ENCODE assay signal across 6 cellular contexts in the genomic region with DNA sequence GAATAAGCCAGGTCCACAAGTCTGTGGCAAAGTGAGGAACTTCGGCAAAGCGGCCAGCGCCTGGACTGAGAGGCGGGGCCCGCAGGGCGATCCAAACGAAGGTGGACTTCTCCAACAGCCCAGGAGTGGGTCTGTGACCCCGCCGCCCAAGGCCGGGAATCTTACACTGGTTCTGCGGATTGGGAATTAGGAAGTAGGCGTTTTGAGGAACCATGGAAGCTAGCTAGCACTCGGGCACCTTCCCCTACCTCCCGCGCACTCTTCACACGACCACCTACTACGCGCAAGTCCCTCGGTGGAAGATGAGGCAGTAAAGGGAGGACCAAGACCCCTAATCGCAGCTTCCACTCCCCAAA.
DNase-seq lines count a peak whose midpoint lies in the region; ATAC-seq and TF ChIP-seq lines count a peak whose summit lies in the region.

No MANE protein-coding gene starts in this region.

- 0 out of 2 replicates have a peak, but pooled peaks cover 5% of the 10 kb centered on the region for H4K20me1 ChIP-seq in KMS-11 (ENCODE audit: insufficient read depth)

- H3K4me2 ChIP-seq in KMS-11: peak overlapping the region; percentile 86

- ATAC-seq in HG02981 (IDR thresholded peaks at IDR 0.05; ENCODE audit: unreplicated experiment): no peak

- H3K27ac ChIP-seq in KMS-11: no peak overlapping the region
- peak overlapping the region; percentile 60 for H3K27ac ChIP-seq in duodenal mucosa (ENCODE audit: low read depth, low read length)

- TF ChIP-seq CTCF in KMS-11 (conservative IDR thresholded peaks at IDR 0.05; ENCODE audit: low read depth, low read length): no peak
- TF ChIP-seq CTCF in retinal pigment epithelial cell (conservative IDR thresholded peaks at IDR 0.05; ENCODE audit: low read depth, low read length): no peak

- H3K27me3 ChIP-seq in KMS-11 (ENCODE audit: insufficient read depth, low read depth): no peaks in the 10 kb centered on the region
- no peaks in the 10 kb centered on the region for H3K27me3 ChIP-seq in duodenal mucosa (ENCODE audit: control insufficient read depth in 1 of 2, insufficient read depth in 2 of 2, low read length in 2 of 2)

- peaks cover 36% of the 10 kb centered on the region for H3K79me2 ChIP-seq in KMS-11 (ENCODE audit: insufficient read depth, low read depth)

- DNase-seq in retinal pigment epithelial cell (ENCODE audit: low read depth) (no peak), NCI-H2171 treated with DMSO at 0.1 percent for 48 hours (lab: John Stamatoyannopoulos, UW) (no peak), D341Med (ENCODE audit: low spot score) (no peak)

- H3K9ac ChIP-seq in KMS-11: peak overlapping the region; percentile 26; the same call in 1 of the 2 replicates
- H3K9ac ChIP-seq in duodenal mucosa (ENCODE audit: low read depth in 1 of 2, low read length in 2 of 2): peak overlapping the region; percentile 85

- H3K4me3 ChIP-seq in KMS-11 (IDR thresholded peaks at IDR 0.05; ENCODE audit: insufficient read depth, low read depth, low read length) (no peak overlapping the region), duodenal mucosa (ENCODE audit: low read depth in 1 of 2, low read length in 2 of 2) (peak overlapping the region; percentile 86 to 91), retinal pigment epithelial cell (ENCODE audit: low read length) (peak overlapping the region; percentile 89)

- no peaks in the 10 kb centered on the region for H3K36me3 ChIP-seq in KMS-11 (ENCODE audit: insufficient read depth)
- H3K36me3 ChIP-seq in duodenal mucosa (ENCODE audit: control insufficient read depth in 1 of 2, insufficient read depth in 2 of 2, low read length in 2 of 2): peaks cover 13 to 28% of the 10 kb centered on the region in 2 donors

- H3K4me1 ChIP-seq in KMS-11 (ENCODE audit: low read depth, poor library complexity, severe bottlenecking) (peaks cover 31% of the 10 kb centered on the region), duodenal mucosa (ENCODE audit: control insufficient read depth in 1 of 2, insufficient read depth in 2 of 2, low read length in 2 of 2) (peaks cover 28 to 46% of the 10 kb centered on the region in 2 donors)

- no peaks in the 10 kb centered on the region for H3K9me3 ChIP-seq in duodenal mucosa (ENCODE audit: control insufficient read depth in 1 of 2, low read length in 2 of 2)

- peak overlapping the region; percentile 96 for H2AFZ ChIP-seq in KMS-11 (ENCODE audit: low read depth)
